8 cellular contexts compared by ENCODE assay signal in genomic region chr11:118610220-118610772, GRCh38. TPM values are rescaled to one million over a fixed set of nuclear protein-coding genes. Genes with fewer than 3 reads are reported as not detected.
A peak's percentile ranks its signal among the peaks of the same experiment; 100 is the strongest.
DNase-seq lines count a peak whose midpoint lies in the region; ATAC-seq and TF ChIP-seq lines count a peak whose summit lies in the region.

No MANE protein-coding gene starts in this region.

- ATAC-seq in Right ventricle myocardium superior (ENCODE audit: poor library complexity) = no peak

- no peak for DNase-seq in cardiac muscle cell (ENCODE audit: low read depth in 1 of 2, low spot score in 1 of 2)
- DNase-seq in Right ventricle myocardium superior = no peak
- DNase-seq in coronary artery (ENCODE audit: low spot score) = no peak
- DNase-seq in vagina (ENCODE audit: extremely low spot score in 2 of 2) = no peak
- DNase-seq in SIG-M5 treated with dmso at 0.1 percent for 504 hours (lab: John Stamatoyannopoulos, UW; ENCODE audit: unreplicated experiment) = no peak
- DNase-seq in RKO (ENCODE audit: low spot score) = no peak
- DNase-seq in A172 (ENCODE audit: low spot score) = no peak

- H3K9me3 ChIP-seq in cardiac muscle cell (ENCODE audit: low read depth) (no peaks in the 10 kb centered on the region), mucosa of rectum (ENCODE audit: control insufficient read depth in 2 of 2, low read length in 2 of 2) (no peaks in the 10 kb centered on the region), vagina (no peaks in the 10 kb centered on the region)

- peak overlapping the region; percentile 5 to 52 for H3K9ac ChIP-seq in mucosa of rectum (ENCODE audit: low read depth in 1 of 2, low read length in 2 of 2)

- H3K4me1 ChIP-seq in cardiac muscle cell (ENCODE audit: low read depth) (peaks cover 34% of the 10 kb centered on the region), mucosa of rectum (ENCODE audit: control insufficient read depth in 2 of 2, insufficient read depth in 2 of 2, low read length in 2 of 2) (peaks cover 29 to 35% of the 10 kb centered on the region in 2 donors), vagina (peaks cover 71% of the 10 kb centered on the region)

- TF ChIP-seq CTCF in cardiac muscle cell (IDR thresholded peaks at IDR 0.05; ENCODE audit: low read depth, low read length) = no peak
- no peak for TF ChIP-seq CTCF in coronary artery (IDR thresholded peaks at IDR 0.05)
- no peak for TF ChIP-seq CTCF in vagina (IDR thresholded peaks at IDR 0.05)

- H3K36me3 ChIP-seq in cardiac muscle cell (no peaks in the 10 kb centered on the region), mucosa of rectum (ENCODE audit: control insufficient read depth in 2 of 2, insufficient read depth in 2 of 2, low read length in 2 of 2) (peaks cover 0 to 7% of the 10 kb centered on the region in 2 donors), vagina (peaks cover 0 to 11% of the 10 kb centered on the region in 2 donors)

- no peak for TF ChIP-seq POLR2A in vagina (IDR thresholded peaks at IDR 0.05)

- no peak overlapping the region for H3K27ac ChIP-seq in cardiac muscle cell
- H3K27ac ChIP-seq in coronary artery = peak overlapping the region; percentile 98
- H3K27ac ChIP-seq in mucosa of rectum (ENCODE audit: low read depth in 2 of 2, low read length in 2 of 2) = peak overlapping the region; percentile 43 to 82
- H3K27ac ChIP-seq in vagina = peak overlapping the region; percentile 98

- intact Hi-C loops in Right ventricle myocardium superior (cut with DNase I) (loop anchor here (5.0 kb wide), 1 partner anchor 47 kb away; no protein-coding TSS in a partner anchor), vagina (cut with DNase I) (no loop called here)

- H3K4me3 ChIP-seq in cardiac muscle cell = peak overlapping the region; percentile 21
- peak overlapping the region; percentile 90 for H3K4me3 ChIP-seq in coronary artery
- peak overlapping the region; percentile 44 to 56 for H3K4me3 ChIP-seq in mucosa of rectum (ENCODE audit: low read length in 2 of 2)
- H3K4me3 ChIP-seq in vagina = peak overlapping the region; percentile 81 to 94

- H3K27me3 ChIP-seq in cardiac muscle cell = peaks cover 45% of the 10 kb centered on the region
- H3K27me3 ChIP-seq in mucosa of rectum (ENCODE audit: control insufficient read depth in 2 of 2, insufficient read depth in 2 of 2, low read length in 2 of 2) = peaks cover 14 to 24% of the 10 kb centered on the region in 2 donors
- H3K27me3 ChIP-seq in vagina = no peaks in the 10 kb centered on the region

RNA-seq across cellular contexts. Expression of gene PHLDB1, which starts 2.9 kb away (rescaled TPM):
- total RNA-seq in cardiac muscle cell (95.7 and 126 TPM in 2 replicates), Right ventricle myocardium superior (102 TPM), vagina (119 TPM)
- 56.7 and 60.2 TPM in 2 replicates for polyA plus RNA-seq in cardiac muscle cell
- 87.1 and 101 TPM in 2 replicates for total RNA-seq in A172 (2014; rRNA removed; shearing (Covaris generic))

RNA-seq across cellular contexts. Expression of gene ARCN1, which starts 38.1 kb away (rescaled TPM):
- total RNA-seq in cardiac muscle cell = 77.6 and 94.3 TPM in 2 replicates
- polyA plus RNA-seq in cardiac muscle cell = 117 and 124 TPM in 2 replicates
- 80.7 TPM for total RNA-seq in Right ventricle myocardium superior
- total RNA-seq in vagina = 78.6 TPM
- total RNA-seq in A172 (2014; rRNA removed; shearing (Covaris generic)) = 92.7 and 102 TPM in 2 replicates

RNA-seq across cellular contexts. Expression of gene IFT46, which starts 44.6 kb away (rescaled TPM):
- 22.0 and 25.2 TPM in 2 replicates for total RNA-seq in cardiac muscle cell
- 24.5 and 24.8 TPM in 2 replicates for polyA plus RNA-seq in cardiac muscle cell
- 23.2 TPM for total RNA-seq in Right ventricle myocardium superior
- total RNA-seq in vagina = 30.0 TPM
- 34.6 and 40.5 TPM in 2 replicates for total RNA-seq in A172 (2014; rRNA removed; shearing (Covaris generic))

Comparison
In these comparisons a context has a peak if more than half of its experiments do, and no peak if none do; other contexts are left out.
1. H3K4me3 ChIP-seq: peak in every context shown above with its lines; median percentile 90 in coronary artery; 88 in vagina; 50 in mucosa of rectum; 21 in cardiac muscle cell.